Comparison of ENCODE assay signal across 20 cellular contexts in genomic region chr15:52052076-52052935, GRCh38. TPM values are rescaled to one million over a fixed set of nuclear protein-coding genes. Genes with fewer than 3 reads are reported as not detected.
DNase-seq lines count a peak whose midpoint lies in the region; ATAC-seq, FAIRE-seq and TF ChIP-seq lines count a peak whose summit lies in the region.
"Had no signal": no experiment of that assay in that cellular context is flagged by ENCODE, and none has a peak within 500 bp of the region (broad histone marks: within the 10 kb centered on the region; RNA-seq: fewer than 3 reads in every experiment).

No MANE protein-coding gene starts in this region.

- intact Hi-C loops in K562 (cut with micrococcal nuclease), result no loop called here
- intact Hi-C loops in mucosa of descending colon (cut with DNase I, micrococcal nuclease), result no loop called here
- intact Hi-C loops in ovary (cut with DNase I), result no loop called here
- intact Hi-C loops in heart right ventricle (cut with DNase I), result no loop called here

- H3K9ac ChIP-seq in K562 (ENCODE audit: insufficient read depth in 1 of 2, low read depth in 2 of 2, low read length in 2 of 2), result no peak overlapping the region
- H3K9ac ChIP-seq: neural progenitor cell had no signal

- CTCF ChIA-PET in K562 (lab: Yijun Ruan, JAX; ENCODE audit: low intra/inter-chr PET ratio), result no interaction called here

- H3K9me3 ChIP-seq in K562 (replicated peaks; ENCODE audit: control insufficient read depth, insufficient read depth, low read depth, low read length), result no peaks in the 10 kb centered on the region; the same call in 1 of the 2 replicates
- no peaks in the 10 kb centered on the region for H3K9me3 ChIP-seq in mucosa of descending colon
- no peaks in the 10 kb centered on the region for H3K9me3 ChIP-seq in ovary
- peaks cover 0 to 8% (median 0%) of the 10 kb centered on the region in 11 donors for H3K9me3 ChIP-seq in heart right ventricle
- no peaks in the 10 kb centered on the region for H3K9me3 ChIP-seq in hepatocyte (ENCODE audit: low read depth)
- H3K9me3 ChIP-seq: BE2C, testis had no signal

- no peaks in the 10 kb centered on the region for H3K27me3 ChIP-seq in K562 (ENCODE audit: control insufficient read depth in 2 of 2, insufficient read depth in 2 of 2, low read length in 2 of 2)
- no peaks in the 10 kb centered on the region for H3K27me3 ChIP-seq in ovary
- H3K27me3 ChIP-seq in heart right ventricle, result no peaks in the 10 kb centered on the region
- H3K27me3 ChIP-seq in hepatocyte, result no peaks in the 10 kb centered on the region
- H3K27me3 ChIP-seq: BE2C, neural progenitor cell, testis had no signal

- TF ChIP-seq POLR2A in GM12891 (IDR thresholded peaks at IDR 0.05; ENCODE audit: low read depth, low read length) (no peak), K562 (conservative IDR thresholded peaks at IDR 0.05) (no peak), ovary (IDR thresholded peaks at IDR 0.05) (no peak)

- TF ChIP-seq EP300 in K562 (IDR thresholded peaks at IDR 0.05; ENCODE audit: low read length), result no peak
- no peak for TF ChIP-seq EP300 in ovary (IDR thresholded peaks at IDR 0.05)

- POLR2A ChIA-PET in K562 (lab: Yijun Ruan, JAX), result interaction anchor here (0.6 to 1.7 kb wide), 8 partner anchors 8 to 230 kb away, joined by 3 to 8 read pairs (median 4); partner anchors contain the start of gene LEO1

- FAIRE-seq in GM12891 (lab: Jason Lieb, UNC) (no peak), K562 (lab: Jason Lieb, UNC) (no peak)

- DNase-seq in GM12891 (ENCODE audit: insufficient read length, low spot score) (no peak), NOMO-1 treated with DMSO at 0.1 percent for 48 hours (lab: John Stamatoyannopoulos, UW; ENCODE audit: unreplicated experiment) (peak; percentile 95), K562 (ENCODE audit: extremely low read depth in 1 of 4, low spot score in 3 of 4) (no peak), mucosa of descending colon (no peak), ovary (no peak), heart right ventricle (no peak), hepatocyte (ENCODE audit: low spot score) (no peak)
- no peak for DNase-seq in stimulated activated CD8-positive, alpha-beta memory T cell treated with anti-CD3 and anti-CD28 coated beads, Interleukin-4, amount 100 ng/mL, for 48 hours
- DNase-seq: activated CD4-positive, alpha-beta T cell treated with anti-CD3 and anti-CD28 coated beads, Interleukin-2, amount 10 ng/mL, durations not matched to agents 7 days and 5 days; activated T-cell treated with anti-CD3 and anti-CD28 coated beads, Interleukin-2, amount 50 U/mL, for 24 hours; BE2C; caudate nucleus; DMS79 treated with DMSO at 0.1 percent for 48 hours; effector memory CD4-positive, alpha-beta T cell; foreskin melanocyte; NCI-H774; stimulated activated CD4-positive, alpha-beta T cell treated with anti-CD3 and anti-CD28 coated beads, Interleukin-1b, Interleukin-23, amount 100 ng/mL, for 48 hours; testis had no signal

- in situ Hi-C loops in K562 (cut with MboI), result no loop called here

- H3K4me2 ChIP-seq in K562 (ENCODE audit: insufficient read depth, low read length), result no peak overlapping the region
- H3K4me2 ChIP-seq in hepatocyte, result no peak overlapping the region
- H3K4me2 ChIP-seq: neural progenitor cell had no signal

- H3K36me3 ChIP-seq in K562 (ENCODE audit: control insufficient read depth, insufficient read depth, low read length) (peaks cover 75% of the 10 kb centered on the region), mucosa of descending colon (ENCODE audit: low read depth) (no peaks in the 10 kb centered on the region), ovary (no peaks in the 10 kb centered on the region), heart right ventricle (peaks cover 0 to 97% (median 18%) of the 10 kb centered on the region in 9 donors), hepatocyte (replicated peaks; ENCODE audit: insufficient read depth, low read depth) (no peaks in the 10 kb centered on the region)

- no peaks in the 10 kb centered on the region for H3K9me2 ChIP-seq in hepatocyte (replicated peaks; ENCODE audit: insufficient read depth)

- no TSS peak for BruUV-seq in K562 (replicated peaks; lab: Mats Ljungman, UMichigan)

- H3K4me3 ChIP-seq in K562 (no peak overlapping the region), mucosa of descending colon (no peak overlapping the region), ovary (no peak overlapping the region), heart right ventricle (no peak overlapping the region), hepatocyte (no peak overlapping the region)
- H3K4me3 ChIP-seq: neural progenitor cell, testis had no signal

- TF ChIP-seq RAD21 in K562 (CRISPR knock-in tag; conservative IDR thresholded peaks at IDR 0.05 in 1 of 2, IDR thresholded peaks at IDR 0.05 in 1 of 2), result no peak

- TF ChIP-seq CTCF in K562 (IDR thresholded peaks at IDR 0.05 in 2 of 3, conservative IDR thresholded peaks at IDR 0.05 in 1 of 3; ENCODE audit: insufficient read depth in 2 of 3, low read depth in 1 of 3, low read length in 3 of 3) (no peak), mucosa of descending colon (IDR thresholded peaks at IDR 0.05) (no peak), ovary (IDR thresholded peaks at IDR 0.05) (no peak), heart right ventricle (IDR thresholded peaks at IDR 0.05) (no peak), hepatocyte (IDR thresholded peaks at IDR 0.05; ENCODE audit: poor library complexity) (no peak)

- H2AFZ ChIP-seq in K562 (ENCODE audit: low read depth, low read length) (no peak overlapping the region), hepatocyte (no peak overlapping the region)
- H2AFZ ChIP-seq: neural progenitor cell had no signal

- H3K4me1 ChIP-seq in K562 (replicated peaks in 1 of 2; ENCODE audit: control insufficient read depth in 2 of 2, insufficient read depth in 2 of 2, low read length in 2 of 2) (no peaks in the 10 kb centered on the region; a peak in 1 of 5 replicates), mucosa of descending colon (ENCODE audit: low read depth) (no peaks in the 10 kb centered on the region), ovary (ENCODE audit: insufficient read depth) (no peaks in the 10 kb centered on the region), heart right ventricle (peaks cover 0 to 22% (median 0%) of the 10 kb centered on the region in 9 donors), hepatocyte (ENCODE audit: insufficient read depth) (no peaks in the 10 kb centered on the region)
- H3K4me1 ChIP-seq: BE2C, neural progenitor cell, testis had no signal

- H3K9me1 ChIP-seq in K562 (ENCODE audit: control insufficient read depth, insufficient read depth, low read length), result no peaks in the 10 kb centered on the region

- H4K20me1 ChIP-seq in K562 (replicated peaks; ENCODE audit: control insufficient read depth, insufficient read depth, low read length) (no peaks in the 10 kb centered on the region), hepatocyte (ENCODE audit: insufficient read depth, poor library complexity, severe bottlenecking) (no peaks in the 10 kb centered on the region)

- peaks cover 31% of the 10 kb centered on the region for H3K79me2 ChIP-seq in K562 (ENCODE audit: control insufficient read depth, insufficient read depth, low read length)
- peaks cover 63% of the 10 kb centered on the region for H3K79me2 ChIP-seq in hepatocyte

- no peak for ATAC-seq in K562
- peak; percentile 31 for ATAC-seq in mucosa of descending colon
- ATAC-seq in heart right ventricle, result no peak
- ATAC-seq: Right ventricle myocardium inferior had no signal

- peak overlapping the region; percentile 27; the same call in 1 of the 3 replicates for H3K27ac ChIP-seq in K562 (ENCODE audit: extremely low read depth, low read depth, low read length)
- no peak overlapping the region for H3K27ac ChIP-seq in ovary
- no peak overlapping the region for H3K27ac ChIP-seq in heart right ventricle
- H3K27ac ChIP-seq in hepatocyte, result no peak overlapping the region
- H3K27ac ChIP-seq: neural progenitor cell, testis had no signal

- WGBS in K562 (ENCODE audit: insufficient coverage, low coverage, missing lambda C conversion rate), result 88% methylated on average over 4 of the region's 4 CpGs
- WGBS in ovary, 3 donors, result 85 to 97% (median 94%) methylated on average over 4 of the region's 4 CpGs
- 96 to 97% methylated on average over 4 of the region's 4 CpGs for WGBS in heart right ventricle, 2 donors
- over 99% methylated on average over 4 of the region's 4 CpGs for WGBS in hepatocyte (ENCODE audit: low lambda C conversion rate, missing lambda C conversion rate)

TF ChIP-seq in GM12891, 5 proteins besides CTCF, POLR2A, EP300 and RAD21 (continues in another document):
- TF ChIP-seq SPI1 (IDR thresholded peaks at IDR 0.05; ENCODE audit: low read depth, low read length), result peak; percentile 47
- no peak for TF ChIP-seq POLR2AphosphoS5 (IDR thresholded peaks at IDR 0.05; ENCODE audit: low read depth, low read length)
- no peak for TF ChIP-seq POU2F2 (IDR thresholded peaks at IDR 0.05; ENCODE audit: low read depth, low read length)

TF ChIP-seq in K562, 482 proteins besides CTCF, POLR2A, EP300 and RAD21 (continues in another document):
- TF ChIP-seq KLF6 (CRISPR knock-in tag; IDR thresholded peaks at IDR 0.05; ENCODE audit: borderline replicate concordance), result no peak
- TF ChIP-seq RBM22 (IDR thresholded peaks at IDR 0.05; ENCODE audit: low read depth, low read length, poor library complexity, severe bottlenecking), result no peak
- TF ChIP-seq ZNF12 (CRISPR knock-in tag; IDR thresholded peaks at IDR 0.05), result no peak

RNA-seq across cellular contexts. Expression of gene MAPK6, which starts 33.3 kb away (rescaled TPM):
- polyA plus RNA-seq in GM12891 (2012; ENCODE audit: low read depth, missing spikeins), result 25.6 TPM
- total RNA-seq in K562 (2011; cell fraction: chromatin; rRNA removed; ENCODE audit: low replicate concordance), result 37.7 and 101 TPM in 2 replicates
- 11.5 and 15.7 TPM in 2 replicates for total RNA-seq in K562 (2011; cell fraction: nucleolus; rRNA removed)
- total RNA-seq in K562 (2011; cell fraction: nucleoplasm; rRNA removed), result 27.8 and 41.8 TPM in 2 replicates
- total RNA-seq in K562 (2014; rRNA removed) (49.9 and 51.2 TPM in 2 replicates), K562 (2014; rRNA removed; fragmentation: Illumina TruSeq; extraction: Trizol) (97.1 and 110 TPM in 2 replicates), K562 (2015; rRNA removed; fragmentation: Illumina TruSeq; extraction: Trizol) (76.3 and 81.5 TPM in 2 replicates), K562 (2021) (92.0 and 94.4 TPM in 2 replicates), mucosa of descending colon (10 to 100 TPM; 47.6 to 86.8 (median 73.9) TPM), ovary (10 to 100 TPM; 17.6 to 24.5 (median 21.5) TPM), heart right ventricle (10 to 100 TPM; 13.5 to 21.8 (median 18.1) TPM), hepatocyte (114 and 123 TPM in 2 replicates)
- polyA plus RNA-seq in K562 (2011; rRNA removed) (71.5 and 84.7 TPM in 2 replicates), K562 (2014; fragmentation: Illumina TruSeq; extraction: Trizol) (70.4 and 74.0 TPM in 2 replicates), K562 (2014; fragmentation: Nextera tagmentation; extraction: Ambion mirVana) (10 to 100 TPM; 28.5 to 30.8 TPM), K562 (2014; rRNA removed) (36.2 and 39.4 TPM in 2 replicates), ovary (10 to 100 TPM in 1 of 2 donors, 1 to 10 TPM in 1; 5.9 to 11.6 TPM), heart right ventricle (1 to 10 TPM; 4.2 to 7.9 TPM), hepatocyte (27.6 and 37.8 TPM in 2 replicates)
- polyA plus RNA-seq in K562 (2011; cell fraction: cytosol; rRNA removed), result 14.9 and 33.5 TPM in 2 replicates
- polyA plus RNA-seq in K562 (2011; cell fraction: nucleus; rRNA removed), result 13.7 and 24.3 TPM in 2 replicates
- 46.7 and 46.9 TPM in 2 replicates for polyA plus RNA-seq in K562 (2012)
- 154 and 186 TPM in 2 replicates for polyA minus RNA-seq in K562 (2011; rRNA and poly(A)+ RNA removed)
- 51.0 and 52.9 TPM in 2 replicates for polyA minus RNA-seq in K562 (2011; cell fraction: cytosol; rRNA and poly(A)+ RNA removed)
- 12.5 and 25.4 TPM in 2 replicates for polyA minus RNA-seq in K562 (2011; cell fraction: nucleus; rRNA and poly(A)+ RNA removed)
